8 cellular contexts compared by ENCODE assay signal in genomic region chr5:151098185-151098813, GRCh38. TPM values are rescaled to one million over a fixed set of nuclear protein-coding genes. Genes with fewer than 3 reads are reported as not detected.
DNase-seq lines count a peak whose midpoint lies in the region; ATAC-seq and TF ChIP-seq lines count a peak whose summit lies in the region.

No MANE protein-coding gene starts in this region.

- DNase-seq in activated T-cell treated with anti-CD3 and anti-CD28 coated beads, Interleukin-2, amount 50 U/mL, for 24 hours, result peak; percentile 57
- DNase-seq in activated T-cell treated with anti-CD3 and anti-CD28 coated beads for 4 hours (no peak), NCI-H1436 (lab: John Stamatoyannopoulos, UW) (no peak), mesendoderm (no peak), colonic mucosa (no peak)
- peak; percentile 68 for DNase-seq in activated CD4-positive, alpha-beta memory T cell treated with anti-CD3 and anti-CD28 coated beads for 36 hours

- H3K56ac ChIP-seq in mesendoderm (ENCODE audit: low read length), result no peak overlapping the region

- no peak overlapping the region for H4K5ac ChIP-seq in mesendoderm (ENCODE audit: low read length)

- no peak overlapping the region for H2BK120ac ChIP-seq in mesendoderm (ENCODE audit: low read depth, low read length)

- H3K9ac ChIP-seq in mesendoderm (ENCODE audit: low read length) (no peak overlapping the region), colonic mucosa (ENCODE audit: low read depth in 2 of 2, low read length in 2 of 2) (peak overlapping the region in 1 of 2 donors; percentile 48)

- no peak overlapping the region for H3K4me3 ChIP-seq in mesendoderm (ENCODE audit: low read length)
- no peak overlapping the region for H3K4me3 ChIP-seq in colonic mucosa

- no peak overlapping the region for H2BK15ac ChIP-seq in mesendoderm (replicated peaks; ENCODE audit: low read depth)

- H3K9me3 Mint-ChIP-seq in activated T-cell treated with anti-CD3 and anti-CD28 coated beads, Interleukin-2, amount 50 U/mL, for 24 hours, result no peaks in the 10 kb centered on the region
- no peaks in the 10 kb centered on the region for H3K9me3 Mint-ChIP-seq in activated CD4-positive, alpha-beta memory T cell treated with anti-CD3 and anti-CD28 coated beads for 36 hours
- H3K9me3 Mint-ChIP-seq in stimulated activated naive CD8-positive, alpha-beta T cell treated with anti-CD3 and anti-CD28 coated beads, Interleukin-15, Interleukin-2, amounts not matched to agents 100 ng/mL and 50 ng/mL, for 24 hours, result no peaks in the 10 kb centered on the region

- H3K9me3 ChIP-seq in colonic mucosa, result no peaks in the 10 kb centered on the region

- ATAC-seq in HG02884 (IDR thresholded peaks at IDR 0.05; ENCODE audit: unreplicated experiment), result peak; percentile 58

- no peak overlapping the region for H3K18ac ChIP-seq in mesendoderm (ENCODE audit: low read length)

- POLR2A ChIA-PET in activated CD4-positive, alpha-beta memory T cell treated with anti-CD3 and anti-CD28 coated beads for 36 hours (lab: Charles Lee), result interaction anchor here (0.9 to 1.5 kb wide), 10 partner anchors 9 to 46 kb away, joined by 3 to 8 read pairs (median 4); no protein-coding TSS in a partner anchor

- CTCF ChIA-PET in activated CD4-positive, alpha-beta memory T cell treated with anti-CD3 and anti-CD28 coated beads for 36 hours (lab: Charles Lee), result interaction anchor here (0.8 to 5.4 kb wide), 9 partner anchors 11 to 140 kb away, joined by 3 to 53 read pairs (median 4); no protein-coding TSS in a partner anchor

- H3K36me3 ChIP-seq in mesendoderm (ENCODE audit: control insufficient read depth, insufficient read depth, low read length) (peaks cover 3% of the 10 kb centered on the region), colonic mucosa (no peaks in the 10 kb centered on the region)

- H3K4ac ChIP-seq in mesendoderm (ENCODE audit: low read depth, low read length), result no peak overlapping the region

- peaks cover 57% of the 10 kb centered on the region for H3K36me3 Mint-ChIP-seq in activated T-cell treated with anti-CD3 and anti-CD28 coated beads, Interleukin-2, amount 50 U/mL, for 24 hours (ENCODE audit: low read depth)
- peaks cover 30% of the 10 kb centered on the region for H3K36me3 Mint-ChIP-seq in activated CD4-positive, alpha-beta memory T cell treated with anti-CD3 and anti-CD28 coated beads for 36 hours
- H3K36me3 Mint-ChIP-seq in stimulated activated naive CD8-positive, alpha-beta T cell treated with anti-CD3 and anti-CD28 coated beads, Interleukin-15, Interleukin-2, amounts not matched to agents 100 ng/mL and 50 ng/mL, for 24 hours (ENCODE audit: low read depth), result peaks cover 54% of the 10 kb centered on the region

- H3K4me2 ChIP-seq in mesendoderm (ENCODE audit: low read length), result no peak overlapping the region

- no peak overlapping the region for H2AK5ac ChIP-seq in mesendoderm (ENCODE audit: low read length)

- WGBS in mesendoderm (ENCODE audit: extremely low coverage, insufficient coverage, low lambda C conversion rate), result no CpG with 5 or more reads among the region's 9 CpGs

- no peak overlapping the region for H3K23ac ChIP-seq in mesendoderm (ENCODE audit: low read length)

- H3K4me1 Mint-ChIP-seq in activated T-cell treated with anti-CD3 and anti-CD28 coated beads, Interleukin-2, amount 50 U/mL, for 24 hours (ENCODE audit: low read depth), result peaks cover 68% of the 10 kb centered on the region
- peaks cover 70% of the 10 kb centered on the region for H3K4me1 Mint-ChIP-seq in activated CD4-positive, alpha-beta memory T cell treated with anti-CD3 and anti-CD28 coated beads for 36 hours (ENCODE audit: low read depth)
- peaks cover 75% of the 10 kb centered on the region for H3K4me1 Mint-ChIP-seq in stimulated activated naive CD8-positive, alpha-beta T cell treated with anti-CD3 and anti-CD28 coated beads, Interleukin-15, Interleukin-2, amounts not matched to agents 100 ng/mL and 50 ng/mL, for 24 hours (ENCODE audit: low read depth)

- peak overlapping the region; percentile 82 for H3K27ac Mint-ChIP-seq in activated T-cell treated with anti-CD3 and anti-CD28 coated beads, Interleukin-2, amount 50 U/mL, for 24 hours
- peak overlapping the region; percentile 64 for H3K27ac Mint-ChIP-seq in activated CD4-positive, alpha-beta memory T cell treated with anti-CD3 and anti-CD28 coated beads for 36 hours
- H3K27ac Mint-ChIP-seq in stimulated activated naive CD8-positive, alpha-beta T cell treated with anti-CD3 and anti-CD28 coated beads, Interleukin-15, Interleukin-2, amounts not matched to agents 100 ng/mL and 50 ng/mL, for 24 hours, result peak overlapping the region; percentile 64

- no peaks in the 10 kb centered on the region for H3K27me3 Mint-ChIP-seq in activated T-cell treated with anti-CD3 and anti-CD28 coated beads, Interleukin-2, amount 50 U/mL, for 24 hours
- H3K27me3 Mint-ChIP-seq in activated CD4-positive, alpha-beta memory T cell treated with anti-CD3 and anti-CD28 coated beads for 36 hours, result no peaks in the 10 kb centered on the region
- H3K27me3 Mint-ChIP-seq in stimulated activated naive CD8-positive, alpha-beta T cell treated with anti-CD3 and anti-CD28 coated beads, Interleukin-15, Interleukin-2, amounts not matched to agents 100 ng/mL and 50 ng/mL, for 24 hours, result no peaks in the 10 kb centered on the region

- no peak for TF ChIP-seq CTCF in colonic mucosa (IDR thresholded peaks at IDR 0.05)

- no peak overlapping the region for H4K8ac ChIP-seq in mesendoderm (ENCODE audit: low read depth, low read length)

- no peak overlapping the region for H2BK5ac ChIP-seq in mesendoderm (ENCODE audit: low read length)

- H3K79me2 ChIP-seq in mesendoderm (ENCODE audit: control insufficient read depth, insufficient read depth, low read length), result no peaks in the 10 kb centered on the region

- H3K27me3 ChIP-seq in mesendoderm (ENCODE audit: insufficient read depth, low read length, poor library complexity) (no peaks in the 10 kb centered on the region), colonic mucosa (no peaks in the 10 kb centered on the region)

- peak overlapping the region; percentile 58 for H3K4me3 Mint-ChIP-seq in activated T-cell treated with anti-CD3 and anti-CD28 coated beads, Interleukin-2, amount 50 U/mL, for 24 hours
- H3K4me3 Mint-ChIP-seq in activated CD4-positive, alpha-beta memory T cell treated with anti-CD3 and anti-CD28 coated beads for 36 hours, result peak overlapping the region; percentile 10
- peak overlapping the region; percentile 38 for H3K4me3 Mint-ChIP-seq in stimulated activated naive CD8-positive, alpha-beta T cell treated with anti-CD3 and anti-CD28 coated beads, Interleukin-15, Interleukin-2, amounts not matched to agents 100 ng/mL and 50 ng/mL, for 24 hours

- H3K4me1 ChIP-seq in mesendoderm (ENCODE audit: control insufficient read depth, low read depth, low read length) (peaks cover 3% of the 10 kb centered on the region), colonic mucosa (peaks cover 44% of the 10 kb centered on the region)

- intact Hi-C loops in activated CD4-positive, alpha-beta memory T cell treated with anti-CD3 and anti-CD28 coated beads for 36 hours (cut with micrococcal nuclease), result loop anchor here (1.0 kb wide), 2 partner anchors 17 to 38 kb away; partner anchors contain the start of gene TNIP1
- intact Hi-C loops in colonic mucosa (cut with DNase I), result no loop called here

- no peaks in the 10 kb centered on the region for H3K79me1 ChIP-seq in mesendoderm (ENCODE audit: low read length)

- no peak overlapping the region for H3K27ac ChIP-seq in mesendoderm (ENCODE audit: low read depth, low read length)
- H3K27ac ChIP-seq in colonic mucosa, result no peak overlapping the region

RNA-seq across cellular contexts. Expression of gene TNIP1, which starts 17.5 kb away (rescaled TPM):
- 100 to 1,000 TPM; 388 to 401 TPM for total RNA-seq in activated CD4-positive, alpha-beta memory T cell treated with anti-CD3 and anti-CD28 coated beads for 36 hours
- polyA plus RNA-seq in mesendoderm (2013, experiment 1 of 2), result 13.7 TPM
- polyA plus RNA-seq in mesendoderm (2013, experiment 2 of 2), result 14.2 TPM
- total RNA-seq in colonic mucosa, result 100 to 1,000 TPM; 153 to 220 TPM

RNA-seq across cellular contexts. Expression of gene ANXA6, which starts 59.3 kb away (rescaled TPM):
- 100 to 1,000 TPM; 430 to 443 TPM for total RNA-seq in activated CD4-positive, alpha-beta memory T cell treated with anti-CD3 and anti-CD28 coated beads for 36 hours
- polyA plus RNA-seq in mesendoderm (2013, experiment 1 of 2), result 64.5 TPM
- 62.7 TPM for polyA plus RNA-seq in mesendoderm (2013, experiment 2 of 2)
- total RNA-seq in colonic mucosa, result 10 to 100 TPM; 21.2 to 39.8 TPM

Comparison
In these comparisons a context has a peak if more than half of its experiments do, and no peak if none do; other contexts are left out.
1. DNase-seq: peak in activated T-cell treated with anti-CD3 and anti-CD28 coated beads, Interleukin-2, amount 50 U/mL, for 24 hours (single experiment) and activated CD4-positive, alpha-beta memory T cell treated with anti-CD3 and anti-CD28 coated beads for 36 hours (single experiment); none in activated T-cell treated with anti-CD3 and anti-CD28 coated beads for 4 hours (single experiment), NCI-H1436 (single experiment), mesendoderm (single experiment) and colonic mucosa (single experiment).
2. RNA of gene ANXA6, which starts 59.3 kb away (total RNA-seq): 430 to 443 TPM in activated CD4-positive, alpha-beta memory T cell treated with anti-CD3 and anti-CD28 coated beads for 36 hours; 21.2 to 39.8 TPM in colonic mucosa; every median in the first group is over 10 times any median in the second.
3. Peak in every context shown above with its lines, with median percentiles within 50 percentile points of each other: H3K27ac Mint-ChIP-seq and H3K4me3 Mint-ChIP-seq.